In genomic region chr2:58019209-58019608, GRCh38 we compare ENCODE assay signal across 15 cellular contexts. TPM values are rescaled to one million over a fixed set of nuclear protein-coding genes. Genes with fewer than 3 reads are reported as not detected.
A peak's percentile ranks its signal among the peaks of the same experiment; 100 is the strongest.
DNase-seq lines count a peak whose midpoint lies in the region; ATAC-seq and TF ChIP-seq lines count a peak whose summit lies in the region.
"Had no signal": no experiment of that assay in that cellular context is flagged by ENCODE, and none has a peak within 500 bp of the region (broad histone marks: within the 10 kb centered on the region; RNA-seq: fewer than 3 reads in every experiment).

No MANE protein-coding gene starts in this region.

- no peaks in the 10 kb centered on the region for H3K9me3 ChIP-seq in upper lobe of right lung
- H3K9me3 ChIP-seq: psoas muscle had no signal

- no peak overlapping the region for H3K4me3 ChIP-seq in astrocyte of the spinal cord (ENCODE audit: low read depth, low read length)
- no peak overlapping the region for H3K4me3 ChIP-seq in upper lobe of right lung
- H3K4me3 ChIP-seq: coronary artery, psoas muscle had no signal

- no peak overlapping the region for H3K27ac ChIP-seq in upper lobe of right lung
- H3K27ac ChIP-seq: coronary artery, psoas muscle had no signal

- TF ChIP-seq CTCF in astrocyte of the spinal cord (IDR thresholded peaks at IDR 0.05; ENCODE audit: low read depth, low read length) (no peak), upper lobe of right lung (IDR thresholded peaks at IDR 0.05) (no peak)

- H3K4me1 ChIP-seq in upper lobe of right lung, result no peaks in the 10 kb centered on the region
- H3K4me1 ChIP-seq: psoas muscle had no signal

- no peaks in the 10 kb centered on the region for H3K27me3 ChIP-seq in upper lobe of right lung

- peak; percentile 12 for DNase-seq in astrocyte of the spinal cord (ENCODE audit: low read depth, low spot score)
- DNase-seq in NCI-H82 (lab: John Stamatoyannopoulos, UW), result no peak
- no peak for DNase-seq in putamen (ENCODE audit: low spot score)
- no peak for DNase-seq in upper lobe of right lung
- DNase-seq: activated CD4-positive, alpha-beta memory T cell treated with anti-CD3 and anti-CD28 coated beads for 36 hours; activated naive CD4-positive, alpha-beta T cell treated with anti-CD3 and anti-CD28 coated beads, Interleukin-2, amount 10 ng/mL, durations not matched to agents 7 days and 5 days; CD8-positive, alpha-beta T cell; NCI-H2081; OCI-M1; psoas muscle had no signal

- in situ Hi-C loops in astrocyte of the spinal cord (cut with HindIII; ENCODE audit: low sequenced_read_pairs), result no loop called here

- peak; percentile 55 for ATAC-seq in GM18517 (IDR thresholded peaks at IDR 0.05; ENCODE audit: unreplicated experiment)
- ATAC-seq in GM21515 (IDR thresholded peaks at IDR 0.05; ENCODE audit: unreplicated experiment), result peak; percentile 46
- peak; percentile 48 for ATAC-seq in HG03280 (IDR thresholded peaks at IDR 0.05; ENCODE audit: unreplicated experiment)
- ATAC-seq in upper lobe of right lung, result no peak
- ATAC-seq in HG03095 (IDR thresholded peaks at IDR 0.05; ENCODE audit: unreplicated experiment), result no peak
- ATAC-seq: CD8-positive, alpha-beta T cell; psoas muscle had no signal

- intact Hi-C loops in upper lobe of right lung (cut with DNase I), result no loop called here

- H3K36me3 ChIP-seq in upper lobe of right lung, result no peaks in the 10 kb centered on the region

RNA-seq across cellular contexts. Expression of gene VRK2, which starts 27.4 kb away (rescaled TPM):
- 23.8 TPM for total RNA-seq in upper lobe of right lung

Comparison
In these comparisons a context has a peak if more than half of its experiments do, and no peak if none do; other contexts are left out.
1. ATAC-seq: peak in GM18517 (single experiment), GM21515 (single experiment) and HG03280 (single experiment); none in upper lobe of right lung (single experiment) and HG03095 (single experiment).